ENCODE assay signal across 21 cellular contexts in the genomic region with DNA sequence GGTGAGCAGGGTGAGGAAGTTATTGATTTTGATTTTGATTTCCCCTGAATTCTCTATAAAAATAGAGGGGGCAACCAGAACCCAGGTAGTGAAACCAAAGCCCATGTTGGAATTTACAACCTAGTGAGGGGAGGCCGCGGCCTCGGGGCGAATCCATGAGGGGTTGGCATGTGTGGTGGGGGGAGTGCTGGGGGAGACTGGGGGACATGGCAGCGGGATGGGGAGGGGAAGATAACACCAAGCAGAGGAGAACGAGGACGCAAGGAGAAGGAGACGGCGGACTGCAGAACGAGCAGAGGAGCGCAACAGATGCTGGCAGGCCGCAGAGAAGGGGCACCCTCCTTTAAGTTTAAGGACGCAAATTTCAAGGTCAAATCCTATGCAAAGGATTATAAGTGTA.
DNase-seq lines count a peak whose midpoint lies in the region; ATAC-seq, FAIRE-seq and TF ChIP-seq lines count a peak whose summit lies in the region.
"Had no signal": no experiment of that assay in that cellular context is flagged by ENCODE, and none has a peak within 500 bp of the region (broad histone marks: within the 10 kb centered on the region; RNA-seq: fewer than 3 reads in every experiment).

No MANE protein-coding gene starts in this region.

- no peaks in the 10 kb centered on the region for H3K79me2 ChIP-seq in K562 (ENCODE audit: control insufficient read depth, insufficient read depth, low read length)

- no peak overlapping the region; the same call in 1 of the 2 replicates for H3K4me2 ChIP-seq in K562 (ENCODE audit: insufficient read depth, low read length)
- H3K4me2 ChIP-seq: A549 had no signal

- no peak for TF ChIP-seq CTCF in K562 (IDR thresholded peaks at IDR 0.05 in 2 of 3, conservative IDR thresholded peaks at IDR 0.05 in 1 of 3; ENCODE audit: insufficient read depth in 2 of 3, low read depth in 1 of 3, low read length in 3 of 3)
- TF ChIP-seq CTCF in coronary artery (IDR thresholded peaks at IDR 0.05): no peak
- no peak for TF ChIP-seq CTCF in sigmoid colon (IDR thresholded peaks at IDR 0.05)

- TF ChIP-seq EP300 in K562 (IDR thresholded peaks at IDR 0.05; ENCODE audit: low read length) (no peak), sigmoid colon (IDR thresholded peaks at IDR 0.05) (no peak)

- CTCF ChIA-PET in K562 (lab: Yijun Ruan, JAX; ENCODE audit: low intra/inter-chr PET ratio): no interaction called here

- no TSS peak for BruUV-seq in K562 (replicated peaks; lab: Mats Ljungman, UMichigan)

- H3K9ac ChIP-seq in K562 (ENCODE audit: insufficient read depth in 1 of 2, low read depth in 2 of 2, low read length in 2 of 2): no peak overlapping the region
- H3K9ac ChIP-seq: GM23248 had no signal

- TF ChIP-seq RAD21 in K562 (CRISPR knock-in tag; conservative IDR thresholded peaks at IDR 0.05 in 1 of 2, IDR thresholded peaks at IDR 0.05 in 1 of 2): no peak

- peak overlapping the region; percentile 77 for H2AFZ ChIP-seq in K562 (ENCODE audit: low read depth, low read length)
- H2AFZ ChIP-seq: GM23248 had no signal

- no peaks in the 10 kb centered on the region for H3K9me3 ChIP-seq in K562 (replicated peaks; ENCODE audit: control insufficient read depth, insufficient read depth, low read depth, low read length)
- H3K9me3 ChIP-seq in sigmoid colon: no peaks in the 10 kb centered on the region
- H3K9me3 ChIP-seq: A549, BE2C had no signal

- H3K36me3 ChIP-seq in K562 (ENCODE audit: control insufficient read depth, insufficient read depth, low read length) (no peaks in the 10 kb centered on the region), sigmoid colon (no peaks in the 10 kb centered on the region)
- H3K36me3 ChIP-seq: BE2C had no signal

- DNase-seq in K562 (ENCODE audit: extremely low read depth in 1 of 4, low spot score in 3 of 4): no peak
- peak; percentile 17 for DNase-seq in coronary artery (ENCODE audit: low spot score)
- peak; percentile 62 for DNase-seq in mesenteric fat pad (ENCODE audit: low spot score)
- DNase-seq in sigmoid colon: peak; percentile 10
- no peak for DNase-seq in GM12892 (ENCODE audit: insufficient read length)
- DNase-seq in NCI-H748 treated with DMSO at 0.1 percent for 48 hours (lab: John Stamatoyannopoulos, UW): no peak
- DNase-seq: BE2C; CD4-positive, alpha-beta memory T cell; DMS153; DMS79 treated with DMSO at 0.1 percent for 48 hours; EL; GM23248 had no signal

- WGBS in K562 (ENCODE audit: insufficient coverage, low coverage, missing lambda C conversion rate): 45% methylated on average over 13 of the region's 13 CpGs
- WGBS in sigmoid colon, 2 donors: 85 to 86% methylated on average over 13 of the region's 13 CpGs

- H3K4me3 ChIP-seq in K562 (no peak overlapping the region), coronary artery (no peak overlapping the region), sigmoid colon (no peak overlapping the region)
- H3K4me3 ChIP-seq: A549, GM23248 had no signal

- TF ChIP-seq POLR2A in K562 (conservative IDR thresholded peaks at IDR 0.05) (no peak), sigmoid colon (IDR thresholded peaks at IDR 0.05) (no peak), GM12892 (IDR thresholded peaks at IDR 0.05; ENCODE audit: low read depth, low read length) (no peak)

- no peak overlapping the region for H3K27ac ChIP-seq in K562 (ENCODE audit: extremely low read depth, low read depth, low read length)
- no peak overlapping the region for H3K27ac ChIP-seq in coronary artery
- no peak overlapping the region for H3K27ac ChIP-seq in sigmoid colon
- H3K27ac ChIP-seq: A549, C4-2B, GM23248 had no signal

- ATAC-seq in K562: no peak
- ATAC-seq: A549, HCT116, HepG2 had no signal

- POLR2A ChIA-PET in K562 (lab: Yijun Ruan, JAX): interaction anchor here (1.4 kb wide), 1 partner anchor 514 kb away, joined by 4 read pairs; no protein-coding TSS in a partner anchor

- intact Hi-C loops in K562 (cut with micrococcal nuclease): loop anchor here (5.0 kb wide), 2 partner anchors 157 to 262 kb away; a partner anchor contains a TSS
- intact Hi-C loops in sigmoid colon (cut with DNase I): no loop called here

- no peaks in the 10 kb centered on the region; the same call in 1 of the 2 replicates for H4K20me1 ChIP-seq in K562 (replicated peaks; ENCODE audit: control insufficient read depth, insufficient read depth, low read length)

- H3K4me1 ChIP-seq in K562 (replicated peaks in 1 of 2; ENCODE audit: control insufficient read depth in 2 of 2, insufficient read depth in 2 of 2, low read length in 2 of 2) (peaks cover 8 to 19% of the 10 kb centered on the region in 2 experiments; a peak in 4 of 5 replicates), sigmoid colon (no peaks in the 10 kb centered on the region)
- H3K4me1 ChIP-seq: A549, BE2C had no signal

- FAIRE-seq in K562 (lab: Jason Lieb, UNC) (no peak), GM12892 (lab: Jason Lieb, UNC) (no peak)
- FAIRE-seq: A549, D721Med, G401.6, GM12891, H54, HepG2, HTR-8/SVneo had no signal

- H3K27me3 ChIP-seq in K562 (ENCODE audit: control insufficient read depth in 2 of 2, insufficient read depth in 2 of 2, low read length in 2 of 2): peaks cover 0 to 4% of the 10 kb centered on the region in 2 experiments; a peak in 1 of 5 replicates
- peaks cover 0 to 25% (median 0%) of the 10 kb centered on the region in 3 donors for H3K27me3 ChIP-seq in sigmoid colon
- H3K27me3 ChIP-seq: BE2C had no signal

- no peaks in the 10 kb centered on the region for H3K9me1 ChIP-seq in K562 (ENCODE audit: control insufficient read depth, insufficient read depth, low read length)

- in situ Hi-C loops in K562 (cut with MboI): no loop called here

TF ChIP-seq in K562, 482 proteins besides CTCF, POLR2A, EP300 and RAD21 (continues in another document):
- TF ChIP-seq, protein P1, sequence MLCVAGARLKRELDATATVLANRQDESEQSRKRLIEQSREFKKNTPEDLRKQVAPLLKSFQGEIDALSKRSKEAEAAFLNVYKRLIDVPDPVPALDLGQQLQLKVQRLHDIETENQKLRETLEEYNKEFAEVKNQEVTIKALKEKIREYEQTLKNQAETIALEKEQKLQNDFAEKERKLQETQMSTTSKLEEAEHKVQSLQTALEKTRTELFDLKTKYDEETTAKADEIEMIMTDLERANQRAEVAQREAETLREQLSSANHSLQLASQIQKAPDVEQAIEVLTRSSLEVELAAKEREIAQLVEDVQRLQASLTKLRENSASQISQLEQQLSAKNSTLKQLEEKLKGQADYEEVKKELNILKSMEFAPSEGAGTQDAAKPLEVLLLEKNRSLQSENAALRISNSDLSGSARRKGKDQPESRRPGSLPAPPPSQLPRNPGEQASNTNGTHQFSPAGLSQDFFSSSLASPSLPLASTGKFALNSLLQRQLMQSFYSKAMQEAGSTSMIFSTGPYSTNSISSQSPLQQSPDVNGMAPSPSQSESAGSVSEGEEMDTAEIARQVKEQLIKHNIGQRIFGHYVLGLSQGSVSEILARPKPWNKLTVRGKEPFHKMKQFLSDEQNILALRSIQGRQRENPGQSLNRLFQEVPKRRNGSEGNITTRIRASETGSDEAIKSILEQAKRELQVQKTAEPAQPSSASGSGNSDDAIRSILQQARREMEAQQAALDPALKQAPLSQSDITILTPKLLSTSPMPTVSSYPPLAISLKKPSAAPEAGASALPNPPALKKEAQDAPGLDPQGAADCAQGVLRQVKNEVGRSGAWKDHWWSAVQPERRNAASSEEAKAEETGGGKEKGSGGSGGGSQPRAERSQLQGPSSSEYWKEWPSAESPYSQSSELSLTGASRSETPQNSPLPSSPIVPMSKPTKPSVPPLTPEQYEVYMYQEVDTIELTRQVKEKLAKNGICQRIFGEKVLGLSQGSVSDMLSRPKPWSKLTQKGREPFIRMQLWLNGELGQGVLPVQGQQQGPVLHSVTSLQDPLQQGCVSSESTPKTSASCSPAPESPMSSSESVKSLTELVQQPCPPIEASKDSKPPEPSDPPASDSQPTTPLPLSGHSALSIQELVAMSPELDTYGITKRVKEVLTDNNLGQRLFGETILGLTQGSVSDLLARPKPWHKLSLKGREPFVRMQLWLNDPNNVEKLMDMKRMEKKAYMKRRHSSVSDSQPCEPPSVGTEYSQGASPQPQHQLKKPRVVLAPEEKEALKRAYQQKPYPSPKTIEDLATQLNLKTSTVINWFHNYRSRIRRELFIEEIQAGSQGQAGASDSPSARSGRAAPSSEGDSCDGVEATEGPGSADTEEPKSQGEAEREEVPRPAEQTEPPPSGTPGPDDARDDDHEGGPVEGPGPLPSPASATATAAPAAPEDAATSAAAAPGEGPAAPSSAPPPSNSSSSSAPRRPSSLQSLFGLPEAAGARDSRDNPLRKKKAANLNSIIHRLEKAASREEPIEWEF (CRISPR knock-in tag; IDR thresholded peaks at IDR 0.05): no peak
- TF ChIP-seq, protein P2, sequence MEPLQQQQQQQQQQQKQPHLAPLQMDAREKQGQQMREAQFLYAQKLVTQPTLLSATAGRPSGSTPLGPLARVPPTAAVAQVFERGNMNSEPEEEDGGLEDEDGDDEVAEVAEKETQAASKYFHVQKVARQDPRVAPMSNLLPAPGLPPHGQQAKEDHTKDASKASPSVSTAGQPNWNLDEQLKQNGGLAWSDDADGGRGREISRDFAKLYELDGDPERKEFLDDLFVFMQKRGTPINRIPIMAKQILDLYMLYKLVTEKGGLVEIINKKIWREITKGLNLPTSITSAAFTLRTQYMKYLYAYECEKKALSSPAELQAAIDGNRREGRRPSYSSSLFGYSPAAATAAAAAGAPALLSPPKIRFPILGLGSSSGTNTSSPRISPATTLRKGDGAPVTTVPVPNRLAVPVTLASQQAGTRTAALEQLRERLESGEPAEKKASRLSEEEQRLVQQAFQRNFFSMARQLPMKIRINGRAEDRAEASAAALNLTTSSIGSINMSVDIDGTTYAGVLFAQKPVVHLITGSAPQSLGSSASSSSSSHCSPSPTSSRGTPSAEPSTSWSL (CRISPR knock-in tag; IDR thresholded peaks at IDR 0.05; ENCODE audit: borderline replicate concordance): no peak
- TF ChIP-seq, protein P3, sequence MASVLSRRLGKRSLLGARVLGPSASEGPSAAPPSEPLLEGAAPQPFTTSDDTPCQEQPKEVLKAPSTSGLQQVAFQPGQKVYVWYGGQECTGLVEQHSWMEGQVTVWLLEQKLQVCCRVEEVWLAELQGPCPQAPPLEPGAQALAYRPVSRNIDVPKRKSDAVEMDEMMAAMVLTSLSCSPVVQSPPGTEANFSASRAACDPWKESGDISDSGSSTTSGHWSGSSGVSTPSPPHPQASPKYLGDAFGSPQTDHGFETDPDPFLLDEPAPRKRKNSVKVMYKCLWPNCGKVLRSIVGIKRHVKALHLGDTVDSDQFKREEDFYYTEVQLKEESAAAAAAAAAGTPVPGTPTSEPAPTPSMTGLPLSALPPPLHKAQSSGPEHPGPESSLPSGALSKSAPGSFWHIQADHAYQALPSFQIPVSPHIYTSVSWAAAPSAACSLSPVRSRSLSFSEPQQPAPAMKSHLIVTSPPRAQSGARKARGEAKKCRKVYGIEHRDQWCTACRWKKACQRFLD (CRISPR knock-in tag; IDR thresholded peaks at IDR 0.05): no peak

Comparison
In these comparisons a context has a peak if more than half of its experiments do, and no peak if none do; other contexts are left out.
1. DNase-seq: peak in coronary artery (single experiment), mesenteric fat pad (single experiment) and sigmoid colon (single experiment); none in K562 (0 of 4), GM12892 (single experiment) and NCI-H748 treated with DMSO at 0.1 percent for 48 hours (single experiment).